ENCODE assay signal across 1 cellular context in the genomic region with DNA sequence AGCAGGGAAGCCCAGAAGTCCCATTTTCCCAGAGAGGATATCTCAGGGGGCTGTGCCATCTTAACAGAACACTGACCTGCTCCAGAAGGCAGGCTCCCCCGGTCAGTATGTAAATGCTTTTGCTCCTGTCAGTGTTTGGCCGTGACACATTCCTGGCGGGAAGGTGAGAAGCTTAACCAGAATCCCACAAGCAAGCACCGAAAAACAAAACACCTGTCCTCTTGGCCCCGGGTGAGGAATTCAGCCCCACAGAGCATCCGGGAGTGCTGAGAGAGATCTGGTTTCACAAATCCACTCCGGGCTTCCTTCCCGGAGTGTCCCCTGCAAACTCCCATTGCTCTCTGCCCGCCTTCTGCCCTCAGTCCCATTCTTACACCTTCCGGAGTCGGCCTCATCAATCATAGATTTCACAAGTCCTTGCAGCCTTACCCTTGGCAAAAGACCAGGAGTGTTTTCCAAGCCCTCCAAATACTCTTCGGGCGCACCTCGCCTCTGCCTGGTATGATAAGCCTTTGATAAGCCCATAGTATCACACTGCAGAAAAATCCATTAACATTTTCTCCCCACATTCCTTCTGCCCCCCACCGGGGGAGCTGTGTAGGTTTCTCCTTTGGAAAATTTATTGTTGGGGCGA.
A peak's percentile ranks its signal among the peaks of the same experiment; 100 is the strongest.
TF ChIP-seq lines count a peak whose summit lies in the region.

No MANE protein-coding gene starts in this region.

TF ChIP-seq in K562, 482 proteins besides CTCF, POLR2A, EP300 and RAD21:
- TF ChIP-seq FOXM1 (IDR thresholded peaks at IDR 0.05; ENCODE audit: low read depth): no peak
- no peak for TF ChIP-seq FOXM1 (CRISPR knock-in tag; IDR thresholded peaks at IDR 0.05; ENCODE audit: low read depth)
- TF ChIP-seq CBFA2T3 (IDR thresholded peaks at IDR 0.05): peak; percentile 41
